ENCODE assay signal across 8 cellular contexts in genomic region chr12:101830391-101831325, GRCh38. TPM values are rescaled to one million over a fixed set of nuclear protein-coding genes. Genes with fewer than 3 reads are reported as not detected.
DNase-seq lines count a peak whose midpoint lies in the region; ATAC-seq, FAIRE-seq and TF ChIP-seq lines count a peak whose summit lies in the region.

TSS of gene GNPTAB (minus strand) at chr12:101830959. CDS start at chr12:101830675, 284 bp downstream.

- CTCF ChIA-PET in endothelial cell of umbilical vein (lab: Charles Lee): interaction anchor here (0.7 to 6.7 kb wide), 27 partner anchors 8 to 416 kb away, joined by 3 to 121 read pairs (median 4); partner anchors contain the start of gene DRAM1

- H3K27me3 ChIP-seq in HUES6 (ENCODE audit: control insufficient read depth, insufficient read depth, low read length) (no peaks in the 10 kb centered on the region), NT2/D1 (ENCODE audit: insufficient read depth, insufficient read length) (no peaks in the 10 kb centered on the region), endothelial cell of umbilical vein (ENCODE audit: control insufficient read depth in 2 of 2, insufficient read depth in 2 of 2, low read length in 2 of 2) (no peaks in the 10 kb centered on the region), mononuclear cell (ENCODE audit: insufficient read depth, low read length) (no peaks in the 10 kb centered on the region)

- no TSS peak for BruUV-seq in endothelial cell of umbilical vein (replicated peaks; lab: Mats Ljungman, UMichigan)

- peak; percentile 89 for ATAC-seq in GM21447 (IDR thresholded peaks at IDR 0.05; ENCODE audit: unreplicated experiment)

- TF ChIP-seq CTCF in endothelial cell of umbilical vein (IDR thresholded peaks at IDR 0.05; ENCODE audit: extremely low read depth in 1 of 2, insufficient read depth in 1 of 2, low read depth in 1 of 2, low read length in 2 of 2): peak; percentile 76 to 78

- POLR2A ChIA-PET in endothelial cell of umbilical vein (lab: Charles Lee): interaction anchor here (0.6 to 0.7 kb wide), 2 partner anchors 47 kb away, joined by 3 read pairs; partner anchors contain the start of gene DRAM1

- no peaks in the 10 kb centered on the region for H3K36me3 ChIP-seq in HUES6 (ENCODE audit: control insufficient read depth, insufficient read depth, low read length)
- H3K36me3 ChIP-seq in NT2/D1 (ENCODE audit: insufficient read depth, insufficient read length, low read length): no peaks in the 10 kb centered on the region
- H3K36me3 ChIP-seq in endothelial cell of umbilical vein (ENCODE audit: control insufficient read depth in 2 of 2, extremely low read depth in 1 of 2, insufficient read depth in 2 of 2, low read length in 2 of 2): no peaks in the 10 kb centered on the region

- no peaks in the 10 kb centered on the region for H4K20me1 ChIP-seq in endothelial cell of umbilical vein (replicated peaks; ENCODE audit: control insufficient read depth, extremely low read depth, insufficient read depth, low read length)

- H3K9me3 ChIP-seq in HUES6 (ENCODE audit: control insufficient read depth, insufficient read depth, low read depth, low read length) (no peaks in the 10 kb centered on the region), NT2/D1 (ENCODE audit: insufficient read depth, low read length) (no peaks in the 10 kb centered on the region), endothelial cell of umbilical vein (replicated peaks; ENCODE audit: control insufficient read depth, insufficient read depth, low read length) (no peaks in the 10 kb centered on the region), mononuclear cell (ENCODE audit: low read depth, low read length) (no peaks in the 10 kb centered on the region)

- intact Hi-C loops in endothelial cell of umbilical vein (cut with micrococcal nuclease): loop anchor here (1.0 to 5.0 kb wide), 5 partner anchors 38 to 416 kb away; no protein-coding TSS in a partner anchor

- H2AFZ ChIP-seq in endothelial cell of umbilical vein (ENCODE audit: low read depth, low read length): peak within 1 kb of the TSS; percentile 68

- FAIRE-seq in endothelial cell of umbilical vein (lab: Jason Lieb, UNC): peak; percentile 83

- peaks cover 15% of the 10 kb centered on the region for H3K4me1 ChIP-seq in HUES6 (ENCODE audit: control insufficient read depth, insufficient read depth, low read length)
- no peaks in the 10 kb centered on the region for H3K4me1 ChIP-seq in NT2/D1 (ENCODE audit: insufficient read depth, insufficient read length)
- peaks cover 4% of the 10 kb centered on the region for H3K4me1 ChIP-seq in endothelial cell of umbilical vein (ENCODE audit: control insufficient read depth, extremely low read depth, insufficient read depth, low read length)
- H3K4me1 ChIP-seq in mononuclear cell (ENCODE audit: insufficient read depth, low read length): peaks cover 46% of the 10 kb centered on the region

- H3K9ac ChIP-seq in HUES6 (ENCODE audit: low read length) (peak within 1 kb of the TSS; percentile 79), NT2/D1 (ENCODE audit: insufficient read length, low read depth) (peak within 1 kb of the TSS; percentile 88), endothelial cell of umbilical vein (replicated peaks; ENCODE audit: extremely low read depth, insufficient read depth, low read length) (peak within 1 kb of the TSS; percentile 52)

- TF ChIP-seq POLR2A in endothelial cell of umbilical vein (IDR thresholded peaks at IDR 0.05; ENCODE audit: low read depth, low read length): peak; percentile 26

- H3K79me2 ChIP-seq in endothelial cell of umbilical vein (ENCODE audit: control insufficient read depth, insufficient read depth, low read length): no peaks in the 10 kb centered on the region

- dilution Hi-C loops in endothelial cell of umbilical vein (cut with MboI; ENCODE audit: extremely low pct_ligation_motif_present, low sequenced_read_pairs): no loop called here

- peak within 1 kb of the TSS; percentile 98 for H3K4me3 ChIP-seq in HUES6 (ENCODE audit: low read depth, low read length)
- peak within 1 kb of the TSS; percentile 90 for H3K4me3 ChIP-seq in NT2/D1 (ENCODE audit: insufficient read length, low read depth)
- H3K4me3 ChIP-seq in endothelial cell of umbilical vein (replicated peaks in 1 of 3; ENCODE audit: insufficient read depth in 1 of 3, low read depth in 1 of 3, low read length in 3 of 3): peak within 1 kb of the TSS; percentile 25 to 68 (median 58)
- peak within 1 kb of the TSS; percentile 90 for H3K4me3 ChIP-seq in mononuclear cell (ENCODE audit: low read length)

- no peaks in the 10 kb centered on the region for H3K9me1 ChIP-seq in endothelial cell of umbilical vein (replicated peaks; ENCODE audit: control insufficient read depth, extremely low read depth, insufficient read depth, low read length)

- DNase-seq in DMS 273 treated with DMSO at 0.1 percent for 48 hours (lab: John Stamatoyannopoulos, UW) (peak; percentile 37), NT2/D1 (ENCODE audit: low read depth, low spot score) (peak; percentile 86), endothelial cell of umbilical vein (ENCODE audit: low read depth, low spot score) (peak; percentile 94)
- peak; percentile 95 for DNase-seq in activated CD8-positive, alpha-beta memory T cell treated with anti-CD3 and anti-CD28 coated beads, Interleukin-2, amount 50 U/mL, for 4 hours
- DNase-seq in stimulated activated CD8-positive, alpha-beta memory T cell treated with anti-CD3 and anti-CD28 coated beads, Interleukin-2, amount 100 ng/mL, for 48 hours (ENCODE audit: low read depth in 2 of 2): peak; percentile 92 to 93

- peak within 1 kb of the TSS; percentile 53; the same call in 1 of the 2 replicates for H3K27ac ChIP-seq in HUES6 (ENCODE audit: low read depth, low read length)
- H3K27ac ChIP-seq in endothelial cell of umbilical vein (ENCODE audit: insufficient read depth, low read depth, low read length): no peak within 1 kb of the TSS

- H3K4me2 ChIP-seq in endothelial cell of umbilical vein (ENCODE audit: insufficient read depth, low read length): peak within 1 kb of the TSS; percentile 96

TF ChIP-seq in endothelial cell of umbilical vein, 7 proteins besides CTCF, POLR2A, EP300 and RAD21:
- no peak for TF ChIP-seq EZH2 (IDR thresholded peaks at IDR 0.05; ENCODE audit: borderline replicate concordance, low read depth, low read length, severe bottlenecking)
- peak; percentile 73 for TF ChIP-seq POLR2AphosphoS5 (IDR thresholded peaks at IDR 0.05; ENCODE audit: insufficient read depth, low read depth, low read length)

RNA-seq across cellular contexts. Expression of gene GNPTAB, which starts in this region (rescaled TPM):
- total RNA-seq in endothelial cell of umbilical vein: 39.2 and 39.5 TPM in 2 replicates
- polyA plus RNA-seq in endothelial cell of umbilical vein: 14.7 and 15.6 TPM in 2 replicates
- polyA plus RNA-seq in endothelial cell of umbilical vein (2011; cell fraction: cytosol; rRNA removed): 17.6 and 17.7 TPM in 2 replicates
- polyA plus RNA-seq in endothelial cell of umbilical vein (2011; cell fraction: nucleus; rRNA removed): 21.3 and 25.8 TPM in 2 replicates
- polyA plus RNA-seq in endothelial cell of umbilical vein (2012): 33.9 and 36.8 TPM in 2 replicates
- 51.0 and 53.7 TPM in 2 replicates for polyA minus RNA-seq in endothelial cell of umbilical vein
- polyA minus RNA-seq in endothelial cell of umbilical vein (2011; cell fraction: cytosol; rRNA and poly(A)+ RNA removed): 16.7 TPM
- polyA minus RNA-seq in endothelial cell of umbilical vein (2011; cell fraction: nucleus; rRNA and poly(A)+ RNA removed): 24.0 and 32.3 TPM in 2 replicates
- total RNA-seq in mononuclear cell: 81.4 TPM

Comparison
In these comparisons a context has a peak if more than half of its experiments do, and no peak if none do; other contexts are left out.
1. DNase-seq: peak in every context shown above with its lines; median percentile 95 in activated CD8-positive, alpha-beta memory T cell treated with anti-CD3 and anti-CD28 coated beads, Interleukin-2, amount 50 U/mL, for 4 hours; 94 in endothelial cell of umbilical vein; 92 in stimulated activated CD8-positive, alpha-beta memory T cell treated with anti-CD3 and anti-CD28 coated beads, Interleukin-2, amount 100 ng/mL, for 48 hours; 86 in NT2/D1; 37 in DMS 273 treated with DMSO at 0.1 percent for 48 hours.